8 cellular contexts compared by ENCODE assay signal in the genomic region with DNA sequence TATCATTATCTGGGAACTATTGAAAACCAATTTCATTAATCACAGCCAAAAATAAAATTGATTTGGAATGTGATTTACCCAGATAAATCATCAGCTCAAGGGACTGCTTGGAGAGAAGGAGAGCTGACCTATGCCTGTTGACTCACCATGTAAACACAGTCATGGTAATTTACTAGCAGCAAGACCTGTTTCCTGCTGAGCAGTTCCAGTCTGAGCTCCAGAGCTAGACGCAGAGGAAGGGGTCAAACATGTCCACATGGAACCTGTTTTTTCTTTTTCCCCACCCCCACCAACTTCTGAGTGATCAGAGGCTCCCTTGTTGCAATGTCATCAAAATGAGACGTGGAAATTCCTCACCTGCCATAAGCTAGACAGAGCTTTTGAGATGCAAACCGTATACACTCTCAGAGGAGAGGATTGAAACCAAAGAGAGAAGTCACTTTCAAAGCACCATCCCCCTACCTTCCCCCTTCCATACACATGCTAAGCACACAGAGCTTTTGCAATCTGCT. TPM values are rescaled to one million over a fixed set of nuclear protein-coding genes. Genes with fewer than 3 reads are reported as not detected.
DNase-seq lines count a peak whose midpoint lies in the region; ATAC-seq and TF ChIP-seq lines count a peak whose summit lies in the region.

No MANE protein-coding gene starts in this region.

- H2BK5ac ChIP-seq in mesendoderm (ENCODE audit: low read length) = peak overlapping the region; percentile 0

- H3K27ac ChIP-seq in brain microvascular endothelial cell (peak overlapping the region; percentile 52), mesendoderm (ENCODE audit: low read depth, low read length) (peak overlapping the region; percentile 68)
- no peak overlapping the region for H3K27ac ChIP-seq in CD8-positive, alpha-beta T cell (ENCODE audit: low read depth, low read length)

- DNase-seq in NK-92 treated with Interleukin-12 subunit alpha and Interleukin-12 subunit beta, amount 100 ng/mL, for 24 hours (lab: John Stamatoyannopoulos, UW) = peak; percentile 31
- DNase-seq in NK-92 (lab: John Stamatoyannopoulos, UW; ENCODE audit: unreplicated experiment) (no peak), NCI-H2227 (lab: John Stamatoyannopoulos, UW; ENCODE audit: unreplicated experiment) (peak; percentile 90), brain microvascular endothelial cell (peak; percentile 92), mesendoderm (peak; percentile 95), erythroblast (lab: John Stamatoyannopoulos, UW) (no peak)
- DNase-seq in CD8-positive, alpha-beta T cell = no peak

- ATAC-seq in CD8-positive, alpha-beta T cell = no peak
- ATAC-seq in HG03280 (IDR thresholded peaks at IDR 0.05; ENCODE audit: unreplicated experiment) = no peak

- no peak overlapping the region for H3K4me3 Mint-ChIP-seq in CD8-positive, alpha-beta T cell

- peak overlapping the region; percentile 57 for H2BK120ac ChIP-seq in mesendoderm (ENCODE audit: low read depth, low read length)

- H4K5ac ChIP-seq in mesendoderm (ENCODE audit: low read length) = no peak overlapping the region

- H3K9me3 Mint-ChIP-seq in CD8-positive, alpha-beta T cell = no peaks in the 10 kb centered on the region

- H3K27me3 Mint-ChIP-seq in CD8-positive, alpha-beta T cell (ENCODE audit: low read depth) = no peaks in the 10 kb centered on the region

- no peaks in the 10 kb centered on the region for H3K36me3 Mint-ChIP-seq in CD8-positive, alpha-beta T cell

- no peak overlapping the region for H3K27ac Mint-ChIP-seq in CD8-positive, alpha-beta T cell

- H3K4me3 ChIP-seq in brain microvascular endothelial cell (ENCODE audit: low read depth, low read length) (no peak overlapping the region), mesendoderm (ENCODE audit: low read length) (no peak overlapping the region)
- no peak overlapping the region for H3K4me3 ChIP-seq in CD8-positive, alpha-beta T cell (ENCODE audit: low read depth, low read length)

- H3K79me2 ChIP-seq in mesendoderm (ENCODE audit: control insufficient read depth, insufficient read depth, low read length) = no peaks in the 10 kb centered on the region

- H3K36me3 ChIP-seq in brain microvascular endothelial cell (replicated peaks) (no peaks in the 10 kb centered on the region), mesendoderm (ENCODE audit: control insufficient read depth, insufficient read depth, low read length) (no peaks in the 10 kb centered on the region)
- H3K36me3 ChIP-seq in CD8-positive, alpha-beta T cell (ENCODE audit: insufficient read depth, low read length) = no peaks in the 10 kb centered on the region

- in situ Hi-C loops in brain microvascular endothelial cell (cut with HindIII; ENCODE audit: low pct_ligation_motif_present, low sequenced_read_pairs) = no loop called here

- H2BK15ac ChIP-seq in mesendoderm (replicated peaks; ENCODE audit: low read depth) = no peak overlapping the region

- H3K56ac ChIP-seq in mesendoderm (ENCODE audit: low read length) = peak overlapping the region; percentile 40

- H3K9ac ChIP-seq in mesendoderm (ENCODE audit: low read length) = no peak overlapping the region

- TF ChIP-seq CTCF in brain microvascular endothelial cell (IDR thresholded peaks at IDR 0.05; ENCODE audit: low read depth, low read length, missing control alignments) = no peak
- no peak for TF ChIP-seq CTCF in CD8-positive, alpha-beta T cell (IDR thresholded peaks at IDR 0.05)

- H3K9me3 ChIP-seq in CD8-positive, alpha-beta T cell (ENCODE audit: low read length) = no peaks in the 10 kb centered on the region

- peaks cover 17% of the 10 kb centered on the region for H3K4me1 ChIP-seq in mesendoderm (ENCODE audit: control insufficient read depth, low read depth, low read length)
- H3K4me1 ChIP-seq in CD8-positive, alpha-beta T cell (ENCODE audit: insufficient read depth, low read length) = no peaks in the 10 kb centered on the region

- no peak overlapping the region for H3K23ac ChIP-seq in mesendoderm (ENCODE audit: low read length)

- H3K79me1 ChIP-seq in mesendoderm (ENCODE audit: low read length) = no peaks in the 10 kb centered on the region

- no peaks in the 10 kb centered on the region for H3K27me3 ChIP-seq in brain microvascular endothelial cell (replicated peaks)
- no peaks in the 10 kb centered on the region for H3K27me3 ChIP-seq in mesendoderm (ENCODE audit: insufficient read depth, low read length, poor library complexity)
- no peaks in the 10 kb centered on the region for H3K27me3 ChIP-seq in CD8-positive, alpha-beta T cell (ENCODE audit: insufficient read depth, low read length)

- H3K4me1 Mint-ChIP-seq in CD8-positive, alpha-beta T cell (ENCODE audit: low read depth) = peaks cover 8% of the 10 kb centered on the region

- POLR2A ChIA-PET in CD8-positive, alpha-beta T cell (lab: Charles Lee) = interaction anchor here (1.6 kb wide), 1 partner anchor 24 kb away, joined by 3 read pairs; no protein-coding TSS in a partner anchor

- CTCF ChIA-PET in CD8-positive, alpha-beta T cell (lab: Charles Lee) = interaction anchor here (0.9 to 2.9 kb wide), 10 partner anchors 12 to 213 kb away, joined by 3 to 19 read pairs (median 4); a partner anchor contains a TSS

- H3K18ac ChIP-seq in mesendoderm (ENCODE audit: low read length) = peak overlapping the region; percentile 34

- no CpG with 5 or more reads among the region's 3 CpGs for WGBS in mesendoderm (ENCODE audit: extremely low coverage, insufficient coverage, low lambda C conversion rate)

- H3K4me2 ChIP-seq in mesendoderm (ENCODE audit: low read length) = no peak overlapping the region

- no peak overlapping the region for H4K8ac ChIP-seq in mesendoderm (ENCODE audit: low read depth, low read length)

- no peak for TF ChIP-seq POLR2A in erythroblast (IDR thresholded peaks at IDR 0.05; ENCODE audit: low read length)

- H2AK5ac ChIP-seq in mesendoderm (ENCODE audit: low read length) = no peak overlapping the region

- no peak overlapping the region for H3K4ac ChIP-seq in mesendoderm (ENCODE audit: low read depth, low read length)

- intact Hi-C loops in CD8-positive, alpha-beta T cell (cut with DNase I, micrococcal nuclease) = loop anchor here (1.0 kb wide), 1 partner anchor 202 kb away; no protein-coding TSS in a partner anchor

RNA-seq across cellular contexts. Expression of a gene that starts 56.0 kb away (rescaled TPM):
- polyA plus RNA-seq in mesendoderm (2013, experiment 1 of 2) = 49.3 TPM
- polyA plus RNA-seq in mesendoderm (2013, experiment 2 of 2) = 46.6 TPM
- under 1 TPM; 0.08 to 0.41 TPM for total RNA-seq in CD8-positive, alpha-beta T cell

Comparison
In these comparisons a context has a peak if more than half of its experiments do, and no peak if none do; other contexts are left out.
1. DNase-seq: peak in NK-92 treated with Interleukin-12 subunit alpha and Interleukin-12 subunit beta, amount 100 ng/mL, for 24 hours (single experiment), NCI-H2227 (single experiment), brain microvascular endothelial cell (single experiment) and mesendoderm (single experiment); none in NK-92 (single experiment), CD8-positive, alpha-beta T cell (0 of 7) and erythroblast (0 of 2).